7 cellular contexts compared by ENCODE assay signal in the genomic region with DNA sequence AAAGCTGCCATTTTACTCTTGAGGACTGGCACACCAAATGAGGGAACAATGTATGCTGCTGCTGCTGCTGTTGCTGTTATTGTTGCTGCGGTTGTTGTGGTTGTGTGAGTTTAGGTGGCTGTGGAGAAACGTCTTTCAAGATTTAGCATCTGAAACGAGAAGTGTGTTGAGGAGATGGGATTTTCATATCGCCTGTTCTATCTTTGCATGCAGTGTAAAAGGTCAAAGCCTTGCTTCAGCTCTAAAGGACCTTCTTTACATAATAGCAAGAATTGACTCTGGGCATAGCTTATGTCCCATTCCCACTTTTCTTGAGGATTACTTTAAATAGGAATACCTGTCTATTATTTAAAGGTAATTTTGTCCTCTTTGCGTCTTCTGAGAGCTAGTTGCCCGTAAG.
A peak's percentile ranks its signal among the peaks of the same experiment; 100 is the strongest.
DNase-seq lines count a peak whose midpoint lies in the region; ATAC-seq and TF ChIP-seq lines count a peak whose summit lies in the region.
"Not testable (repeated sequence)": the region's sequence is repeated elsewhere in the genome, so short reads cannot be mapped to it uniquely, and the experiment has no call there.

No MANE protein-coding gene starts in this region.

- H3K4me2 ChIP-seq in Karpas-422 (ENCODE audit: low read depth, low read length, poor library complexity, severe bottlenecking) = not testable (repeated sequence)
- H3K4me2 ChIP-seq in OCI-LY3 (ENCODE audit: low read length) = peak overlapping the region; percentile 62

- H3K9me3 ChIP-seq in Karpas-422 (ENCODE audit: low read length); OCI-LY3 (ENCODE audit: insufficient read depth, low read length): not testable (repeated sequence)

- H3K27me3 ChIP-seq in Karpas-422 (ENCODE audit: low read length); OCI-LY3 (ENCODE audit: low read depth, low read length): not testable (repeated sequence)

- H3K4me1 ChIP-seq in Karpas-422 (ENCODE audit: low read length) = not testable (repeated sequence)
- peaks cover 18% of the 10 kb centered on the region for H3K4me1 ChIP-seq in OCI-LY3 (ENCODE audit: low read length)

- not testable (repeated sequence) for H4K20me1 ChIP-seq in Karpas-422 (ENCODE audit: insufficient read depth, low read depth, low read length); OCI-LY3 (ENCODE audit: insufficient read depth, low read length)

- not testable (repeated sequence) for H3K36me3 ChIP-seq in Karpas-422 (ENCODE audit: insufficient read depth, low read length); OCI-LY3 (replicated peaks; ENCODE audit: low read depth, low read length)

- not testable (repeated sequence) for H3K27ac ChIP-seq in Karpas-422 (ENCODE audit: low read length)
- H3K27ac ChIP-seq in OCI-LY3 (ENCODE audit: low read length) = peak overlapping the region; percentile 41; the same call in 1 of the 2 replicates

- H3K4me3 ChIP-seq in GM12865 (ENCODE audit: low read depth, low read length) = peak overlapping the region; percentile 32
- H3K4me3 ChIP-seq in Karpas-422 (ENCODE audit: low read length) = not testable (repeated sequence)
- peak overlapping the region; percentile 48; the same call in 1 of the 2 replicates for H3K4me3 ChIP-seq in OCI-LY3 (ENCODE audit: low read length)

- peak; percentile 67 for DNase-seq in GM12865 (ENCODE audit: low read depth)
- not testable (repeated sequence) for DNase-seq in Karpas-422

- peak overlapping the region; percentile 71 for H2AFZ ChIP-seq in Karpas-422 (ENCODE audit: low read length)
- H2AFZ ChIP-seq in OCI-LY3 (ENCODE audit: low read depth, low read length) = peak overlapping the region; percentile 10; the same call in 1 of the 2 replicates

- H3K79me2 ChIP-seq in Karpas-422 (ENCODE audit: low read length); OCI-LY3 (ENCODE audit: low read length): not testable (repeated sequence)

- ATAC-seq in GM19395 (IDR thresholded peaks at IDR 0.05; ENCODE audit: unreplicated experiment) (peak; percentile 62), GM21528 (IDR thresholded peaks at IDR 0.05; ENCODE audit: low FRiP score, unreplicated experiment) (peak; percentile 52), HG02852 (IDR thresholded peaks at IDR 0.05; ENCODE audit: unreplicated experiment) (peak; percentile 86), HG03442 (IDR thresholded peaks at IDR 0.05; ENCODE audit: unreplicated experiment) (peak; percentile 60)

- H3K9me2 ChIP-seq in Karpas-422 (replicated peaks; ENCODE audit: insufficient read depth, low read length) = not testable (repeated sequence)

- not testable (repeated sequence) for TF ChIP-seq CTCF in GM12865 (IDR thresholded peaks at IDR 0.05; ENCODE audit: insufficient read depth, low read depth, low read length, missing control alignments); OCI-LY3 (IDR thresholded peaks at IDR 0.05; ENCODE audit: low read depth, low read length)

- H3K9ac ChIP-seq in Karpas-422 (ENCODE audit: low read length); OCI-LY3 (ENCODE audit: low read length): not testable (repeated sequence)
